ENCODE assay signal across 17 cellular contexts in the genomic region with DNA sequence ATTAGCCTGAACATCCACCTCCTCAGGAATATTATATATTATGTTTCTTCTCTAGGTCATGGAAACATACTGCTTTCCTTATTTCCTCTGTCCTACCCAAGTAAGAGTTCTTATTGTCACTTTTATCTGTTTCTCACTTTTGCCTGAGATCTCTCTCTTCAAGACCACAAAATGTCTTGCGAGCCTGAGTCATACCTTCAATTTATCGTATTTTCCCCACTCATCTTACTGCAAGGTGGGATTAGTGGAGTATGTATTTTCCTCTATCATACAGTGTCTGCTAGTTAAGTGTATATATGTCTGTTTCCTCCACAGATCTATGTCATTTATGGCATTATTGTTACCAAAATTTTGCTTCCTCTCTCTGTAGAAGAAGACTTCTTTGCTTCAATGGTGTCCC.
DNase-seq lines count a peak whose midpoint lies in the region; ATAC-seq and TF ChIP-seq lines count a peak whose summit lies in the region.
"Had no signal": no experiment of that assay in that cellular context is flagged by ENCODE, and none has a peak within 500 bp of the region (broad histone marks: within the 10 kb centered on the region; RNA-seq: fewer than 3 reads in every experiment).

No MANE protein-coding gene starts in this region.

- no peak overlapping the region for H3K4me3 Mint-ChIP-seq in activated naive CD4-positive, alpha-beta T cell treated with anti-CD3 and anti-CD28 coated beads, Interleukin-2, amount 50 U/mL, for 24 hours
- H3K4me3 Mint-ChIP-seq in activated naive CD4-positive, alpha-beta T cell treated with anti-CD3 and anti-CD28 coated beads for 36 hours: no peak overlapping the region
- H3K4me3 Mint-ChIP-seq in Caco-2 (ENCODE audit: unreplicated experiment): no peak overlapping the region
- H3K4me3 Mint-ChIP-seq: B cell; CD4-positive, CD25-positive, alpha-beta regulatory T cell; CD8-positive, alpha-beta T cell; HFFc6 had no signal

- DNase-seq in activated naive CD4-positive, alpha-beta T cell treated with anti-CD3 and anti-CD28 coated beads for 36 hours: no peak
- DNase-seq in Caco-2: no peak
- peak; percentile 15 for DNase-seq in amniotic epithelial cell (ENCODE audit: low read depth)
- no peak for DNase-seq in activated gamma-delta T cell (lab: John Stamatoyannopoulos, UW)
- DNase-seq: CD4-positive, CD25-positive, alpha-beta regulatory T cell; CD8-positive, alpha-beta T cell; DMS 273 treated with DMSO at 0.1 percent for 48 hours; DMS79; EL; GDM1; GOT3; HFFc6 had no signal

- ATAC-seq in HG03442 (IDR thresholded peaks at IDR 0.05; ENCODE audit: unreplicated experiment): no peak
- ATAC-seq: CD8-positive, alpha-beta T cell had no signal

- peaks cover 18% of the 10 kb centered on the region for H3K4me1 Mint-ChIP-seq in activated naive CD4-positive, alpha-beta T cell treated with anti-CD3 and anti-CD28 coated beads, Interleukin-2, amount 50 U/mL, for 24 hours
- peaks cover 16% of the 10 kb centered on the region for H3K4me1 Mint-ChIP-seq in activated naive CD4-positive, alpha-beta T cell treated with anti-CD3 and anti-CD28 coated beads for 36 hours (ENCODE audit: low read depth)
- peaks cover 35% of the 10 kb centered on the region for H3K4me1 Mint-ChIP-seq in Caco-2 (ENCODE audit: low read depth, unreplicated experiment)
- H3K4me1 Mint-ChIP-seq: B cell had no signal

- no peak for TF ChIP-seq CTCF in Caco-2 (IDR thresholded peaks at IDR 0.05; ENCODE audit: insufficient read depth in 1 of 2, low read depth in 1 of 2, low read length in 1 of 2, severe bottlenecking in 1 of 2, unreplicated experiment in 1 of 2)

- POLR2A ChIA-PET in Caco-2 (lab: Charles Lee): no interaction called here

- no peaks in the 10 kb centered on the region for H3K27me3 ChIP-seq in Caco-2 (replicated peaks; ENCODE audit: control insufficient read depth, insufficient read depth, low read length)
- H3K27me3 ChIP-seq: BLaER1 had no signal

- CTCF ChIA-PET in activated naive CD4-positive, alpha-beta T cell treated with anti-CD3 and anti-CD28 coated beads for 36 hours (lab: Charles Lee): no interaction called here
- CTCF ChIA-PET in Caco-2 (lab: Charles Lee): no interaction called here

- H3K9me3 ChIP-seq in Caco-2: no peaks in the 10 kb centered on the region
- H3K9me3 ChIP-seq: BLaER1, HAP-1 had no signal

- no peaks in the 10 kb centered on the region for H3K9me3 Mint-ChIP-seq in activated naive CD4-positive, alpha-beta T cell treated with anti-CD3 and anti-CD28 coated beads, Interleukin-2, amount 50 U/mL, for 24 hours
- H3K9me3 Mint-ChIP-seq in activated naive CD4-positive, alpha-beta T cell treated with anti-CD3 and anti-CD28 coated beads for 36 hours: no peaks in the 10 kb centered on the region
- peaks cover 4% of the 10 kb centered on the region for H3K9me3 Mint-ChIP-seq in Caco-2 (ENCODE audit: unreplicated experiment)
- H3K9me3 Mint-ChIP-seq: CD8-positive, alpha-beta T cell; HFFc6 had no signal

- intact Hi-C loops in activated naive CD4-positive, alpha-beta T cell treated with anti-CD3 and anti-CD28 coated beads for 36 hours (cut with micrococcal nuclease): no loop called here
- intact Hi-C loops in Caco-2 (cut with micrococcal nuclease; ENCODE audit: unreplicated experiment): no loop called here

- peak overlapping the region; percentile 13 for H3K27ac Mint-ChIP-seq in activated naive CD4-positive, alpha-beta T cell treated with anti-CD3 and anti-CD28 coated beads, Interleukin-2, amount 50 U/mL, for 24 hours
- no peak overlapping the region for H3K27ac Mint-ChIP-seq in activated naive CD4-positive, alpha-beta T cell treated with anti-CD3 and anti-CD28 coated beads for 36 hours
- peak overlapping the region; percentile 92 for H3K27ac Mint-ChIP-seq in Caco-2 (ENCODE audit: unreplicated experiment)
- H3K27ac Mint-ChIP-seq: B cell; CD4-positive, CD25-positive, alpha-beta regulatory T cell; CD8-positive, alpha-beta T cell; HFFc6 had no signal

- no peaks in the 10 kb centered on the region for H3K27me3 Mint-ChIP-seq in activated naive CD4-positive, alpha-beta T cell treated with anti-CD3 and anti-CD28 coated beads, Interleukin-2, amount 50 U/mL, for 24 hours
- no peaks in the 10 kb centered on the region for H3K27me3 Mint-ChIP-seq in activated naive CD4-positive, alpha-beta T cell treated with anti-CD3 and anti-CD28 coated beads for 36 hours (ENCODE audit: low read depth)
- H3K27me3 Mint-ChIP-seq in Caco-2 (ENCODE audit: insufficient read depth, unreplicated experiment): no peaks in the 10 kb centered on the region

- H3K4me3 ChIP-seq in Caco-2 (ENCODE audit: low read depth, low read length): no peak overlapping the region
- H3K4me3 ChIP-seq: BLaER1, HAP-1 had no signal

- peaks cover 46% of the 10 kb centered on the region for H3K4me1 ChIP-seq in Caco-2
- H3K4me1 ChIP-seq: BLaER1, HAP-1 had no signal

- no peaks in the 10 kb centered on the region for H3K36me3 ChIP-seq in Caco-2 (ENCODE audit: control insufficient read depth, insufficient read depth, low read length)
- H3K36me3 ChIP-seq: BLaER1, HAP-1 had no signal

- no TSS peak for BruUV-seq in Caco-2 (replicated peaks; lab: Mats Ljungman, UMichigan)

- H3K36me3 Mint-ChIP-seq in activated naive CD4-positive, alpha-beta T cell treated with anti-CD3 and anti-CD28 coated beads, Interleukin-2, amount 50 U/mL, for 24 hours: no peaks in the 10 kb centered on the region
- no peaks in the 10 kb centered on the region for H3K36me3 Mint-ChIP-seq in activated naive CD4-positive, alpha-beta T cell treated with anti-CD3 and anti-CD28 coated beads for 36 hours (ENCODE audit: low read depth)
- H3K36me3 Mint-ChIP-seq in Caco-2 (ENCODE audit: insufficient read depth, unreplicated experiment): peaks cover 11% of the 10 kb centered on the region
- H3K36me3 Mint-ChIP-seq: CD4-positive, CD25-positive, alpha-beta regulatory T cell; CD8-positive, alpha-beta T cell had no signal
